Comparison of ENCODE assay signal across 13 cellular contexts in genomic region chr10:3500408-3500856, GRCh38.
A peak's percentile ranks its signal among the peaks of the same experiment; 100 is the strongest.
DNase-seq lines count a peak whose midpoint lies in the region; ATAC-seq, FAIRE-seq and TF ChIP-seq lines count a peak whose summit lies in the region.
"Had no signal": no experiment of that assay in that cellular context is flagged by ENCODE, and none has a peak within 500 bp of the region (broad histone marks: within the 10 kb centered on the region; RNA-seq: fewer than 3 reads in every experiment).

No MANE protein-coding gene starts in this region.

- H3K27ac ChIP-seq in cardiac muscle cell, result peak overlapping the region; percentile 10
- H3K27ac ChIP-seq: C4-2B had no signal

- TF ChIP-seq POLR2A in GM12892 (IDR thresholded peaks at IDR 0.05; ENCODE audit: low read depth, low read length), result no peak

- H3K4me1 ChIP-seq in cardiac muscle cell (ENCODE audit: low read depth), result no peaks in the 10 kb centered on the region

- H3K4me3 ChIP-seq in cardiac muscle cell, result no peak overlapping the region

- ATAC-seq in GM19452 (IDR thresholded peaks at IDR 0.05; ENCODE audit: unreplicated experiment) (no peak), GM21723 (IDR thresholded peaks at IDR 0.05; ENCODE audit: unreplicated experiment) (no peak)
- ATAC-seq: natural killer cell had no signal

- no peaks in the 10 kb centered on the region for H3K9me3 ChIP-seq in cardiac muscle cell (ENCODE audit: low read depth)

- TF ChIP-seq CTCF in cardiac muscle cell (IDR thresholded peaks at IDR 0.05; ENCODE audit: low read depth, low read length), result no peak

- H3K27me3 ChIP-seq in cardiac muscle cell, result no peaks in the 10 kb centered on the region

- FAIRE-seq in GM12892 (lab: Jason Lieb, UNC), result no peak
- FAIRE-seq: GM19239, RCC 7860 had no signal

- H3K36me3 ChIP-seq in cardiac muscle cell, result no peaks in the 10 kb centered on the region

- DNase-seq in AG08395 (ENCODE audit: low spot score) (peak; percentile 78), amniotic epithelial cell (ENCODE audit: low read depth) (peak; percentile 94), cardiac muscle cell (ENCODE audit: low read depth in 1 of 2, low spot score in 1 of 2) (peak; percentile 75 to 99), nucleus accumbens (lab: John Stamatoyannopoulos, UW) (peak in 49 of 56 donors; percentile 23 to 90 (median 56)), GM12892 (ENCODE audit: insufficient read length) (no peak), NCI-H524 treated with DMSO at 0.1 percent for 48 hours (lab: John Stamatoyannopoulos, UW) (no peak)
- DNase-seq: activated gamma-delta T cell treated with Interleukin-2 at 50 U/mL for 16 hours, natural killer cell had no signal

Comparison
In these comparisons a context has a peak if more than half of its experiments do, and no peak if none do; other contexts are left out.
1. DNase-seq: peak in AG08395 (single experiment), amniotic epithelial cell (single experiment), cardiac muscle cell (2 of 2) and nucleus accumbens (49 of 56); none in GM12892 (single experiment) and NCI-H524 treated with DMSO at 0.1 percent for 48 hours (single experiment).